33 cellular contexts compared by ENCODE assay signal in genomic region chr12:78340406-78340805, GRCh38.
"Had no signal": no experiment of that assay in that cellular context is flagged by ENCODE, and none has a peak within 500 bp of the region (broad histone marks: within the 10 kb centered on the region; RNA-seq: fewer than 3 reads in every experiment).

No MANE protein-coding gene starts in this region.

- H3K36me3 ChIP-seq: brain microvascular endothelial cell, cardiac muscle cell, colonic mucosa, WERI-Rb-1 had no signal

- H3K27ac Mint-ChIP-seq: activated B cell treated with CpG ODN at 0.5 μM for 24 hours; activated CD8-positive, alpha-beta T cell treated with anti-CD3 and anti-CD28 coated beads for 36 hours; activated naive CD8-positive, alpha-beta T cell; activated T-helper 17 cell treated with anti-CD3 and anti-CD28 coated beads, Interleukin-2, amount 50 U/mL, for 72 hours; T-helper 17 cell; T-helper 2 cell treated with Interferon-gamma antibody and Interleukin-4, amounts not matched to agents 5 μg/mL and 100 μg/mL, for 36 hours had no signal

- H3K36me3 Mint-ChIP-seq: activated naive CD8-positive, alpha-beta T cell had no signal

- H3K4me1 Mint-ChIP-seq: activated B cell treated with CpG ODN at 0.5 μM for 24 hours; activated T-helper 17 cell treated with anti-CD3 and anti-CD28 coated beads, Interleukin-2, amount 50 U/mL, for 72 hours; T-helper 17 cell had no signal

- H3K27me3 Mint-ChIP-seq: activated B cell treated with CpG ODN at 0.5 μM for 24 hours; activated CD8-positive, alpha-beta T cell treated with anti-CD3 and anti-CD28 coated beads for 36 hours; activated naive CD8-positive, alpha-beta T cell; activated T-helper 17 cell treated with anti-CD3 and anti-CD28 coated beads, Interleukin-2, amount 50 U/mL, for 72 hours; T-helper 17 cell had no signal

- ATAC-seq: activated CD4-positive, CD25-positive, alpha-beta regulatory T cell treated with anti-CD3 and anti-CD28 coated beads, Interleukin-2, amount 50 U/mL, for 24 hours; activated CD8-positive, alpha-beta T cell treated with anti-CD3 and anti-CD28 coated beads for 36 hours; activated T-cell treated with anti-CD3 and anti-CD28 coated beads, Interleukin-2, amount 50 U/mL, for 4 hours; activated T-helper 17 cell treated with anti-CD3 and anti-CD28 coated beads, Interleukin-2, amount 50 U/mL, for 72 hours; esophagus mucosa; T-helper 17 cell had no signal

- H3K4me1 ChIP-seq: colonic mucosa had no signal

- H3K27ac ChIP-seq: brain microvascular endothelial cell, cardiac muscle cell, colonic mucosa, WERI-Rb-1 had no signal

- H3K4me3 Mint-ChIP-seq: activated B cell treated with CpG ODN at 0.5 μM for 24 hours; activated CD8-positive, alpha-beta T cell treated with anti-CD3 and anti-CD28 coated beads for 36 hours; activated naive CD8-positive, alpha-beta T cell; activated T-cell treated with anti-CD3 and anti-CD28 coated beads, Interleukin-2, amount 50 U/mL, for 4 hours; activated T-helper 17 cell treated with anti-CD3 and anti-CD28 coated beads, Interleukin-2, amount 50 U/mL, for 72 hours; T-helper 17 cell; T-helper 2 cell treated with Interferon-gamma antibody and Interleukin-4, amounts not matched to agents 5 μg/mL and 100 μg/mL, for 36 hours had no signal

- FAIRE-seq: astrocyte, endometrium, endothelial cell of umbilical vein, frontal cortex had no signal

- H3K4me3 ChIP-seq: cardiac muscle cell, colonic mucosa had no signal

- H3K9me3 ChIP-seq: colonic mucosa had no signal

- DNase-seq: activated B cell treated with CpG ODN at 0.5 μM for 24 hours; activated CD4-positive, alpha-beta T cell treated with anti-CD3 and anti-CD28 coated beads for 48 hours; activated CD4-positive, alpha-beta T cell treated with anti-CD3 and anti-CD28 coated beads, Interleukin-2, amount 50 U/mL, for 1 hour; activated CD4-positive, alpha-beta T cell treated with anti-CD3 and anti-CD28 coated beads, Interleukin-2, amount 50 U/mL, for 48 hours; activated CD8-positive, alpha-beta memory T cell treated with anti-CD3 and anti-CD28 coated beads for 24 hours; activated CD8-positive, alpha-beta T cell treated with anti-CD3 and anti-CD28 coated beads for 36 hours; activated effector memory CD4-positive, alpha-beta T cell treated with Interleukin-2 at 50 U/mL for 16 hours; activated gamma-delta T cell treated with Interleukin-2 at 50 U/mL for 16 hours; activated naive CD4-positive, alpha-beta T cell treated with anti-CD3 and anti-CD28 coated beads, Interleukin-2, amount 50 U/mL, for 16 hours; activated naive CD4-positive, alpha-beta T cell treated with Interleukin-2 at 50 U/mL for 16 hours; activated T-cell treated with anti-CD3 and anti-CD28 coated beads, Interleukin-2, amount 50 U/mL, for 4 hours; amniotic stem cell; anterior cingulate cortex; brain microvascular endothelial cell; central memory CD4-positive, alpha-beta T cell; cerebellar nuclear complex; colonic mucosa; effector CD8-positive, alpha-beta T cell; foreskin fibroblast; head of caudate nucleus; T-helper 17 cell; T1000; WERI-Rb-1 had no signal

- H3K27me3 ChIP-seq: brain microvascular endothelial cell, cardiac muscle cell, colonic mucosa had no signal
